Comparison of ENCODE assay signal across 19 cellular contexts in genomic region chr13:103525530-103525929, GRCh38.
A peak's percentile ranks its signal among the peaks of the same experiment; 100 is the strongest.
DNase-seq lines count a peak whose midpoint lies in the region; ATAC-seq, FAIRE-seq and TF ChIP-seq lines count a peak whose summit lies in the region.
"Had no signal": no experiment of that assay in that cellular context is flagged by ENCODE, and none has a peak within 500 bp of the region (broad histone marks: within the 10 kb centered on the region; RNA-seq: fewer than 3 reads in every experiment).

No MANE protein-coding gene starts in this region.

- no peaks in the 10 kb centered on the region for H3K27me3 ChIP-seq in right lobe of liver
- H3K27me3 ChIP-seq: BE2C, SJCRH30 had no signal

- H3K27ac ChIP-seq in right lobe of liver: no peak overlapping the region
- H3K27ac ChIP-seq: PC-9, RWPE1, SJCRH30 had no signal

- H3K4me3 ChIP-seq in right lobe of liver: no peak overlapping the region
- H3K4me3 ChIP-seq: PC-9, SJCRH30 had no signal

- H3K9me3 ChIP-seq in right lobe of liver: no peaks in the 10 kb centered on the region
- H3K9me3 ChIP-seq: BE2C, SJCRH30 had no signal

- H3K36me3 ChIP-seq in right lobe of liver: no peaks in the 10 kb centered on the region
- H3K36me3 ChIP-seq: BE2C, SJCRH30 had no signal

- intact Hi-C loops in right lobe of liver (cut with DNase I): no loop called here

- TF ChIP-seq CTCF in right lobe of liver (IDR thresholded peaks at IDR 0.05): no peak

- ATAC-seq in right lobe of liver: peak; percentile 41 to 68 (median 54)
- no peak for ATAC-seq in HG02885 (IDR thresholded peaks at IDR 0.05; ENCODE audit: poor library complexity, unreplicated experiment)

- 33% methylated on average over 1 of the region's 1 CpG for WGBS in right lobe of liver (ENCODE audit: insufficient coverage, low coverage, low lambda C conversion rate, missing lambda C conversion rate)

- peaks cover 0 to 33% (median 6%) of the 10 kb centered on the region in 4 donors for H3K4me1 ChIP-seq in right lobe of liver
- H3K4me1 ChIP-seq: BE2C, SJCRH30 had no signal

- no peak for TF ChIP-seq POLR2A in right lobe of liver (IDR thresholded peaks at IDR 0.05)

- DNase-seq in NCI-H345 (lab: John Stamatoyannopoulos, UW) (peak; percentile 29), NCI-H345 treated with DMSO at 0.1 percent for 48 hours (lab: John Stamatoyannopoulos, UW; ENCODE audit: unreplicated experiment) (no peak), NCI-H146 (lab: John Stamatoyannopoulos, UW) (peak; percentile 96), NCI-H748 (lab: John Stamatoyannopoulos, UW; ENCODE audit: unreplicated experiment) (peak; percentile 86), right lobe of liver (no peak), HTR-8/SVneo (ENCODE audit: insufficient read length, low spot score) (no peak), NCI-H187 (lab: John Stamatoyannopoulos, UW) (no peak)
- DNase-seq: BE2C; Calu3; CD4-positive, CD25-positive, alpha-beta regulatory T cell; NCI-H2029 treated with DMSO at 0.1 percent for 48 hours; NCI-H2227 treated with DMSO at 0.1 percent for 48 hours; NCI-H524 treated with DMSO at 0.1 percent for 48 hours; PC-9 had no signal

- no peak for FAIRE-seq in HTR-8/SVneo (lab: Jason Lieb, UNC)
- FAIRE-seq: GM12891, H1 had no signal

Comparison
In these comparisons a context has a peak if more than half of its experiments do, and no peak if none do; other contexts are left out.
1. DNase-seq: peak in NCI-H345 (single experiment), NCI-H146 (single experiment) and NCI-H748 (single experiment); none in NCI-H345 treated with DMSO at 0.1 percent for 48 hours (single experiment), right lobe of liver (0 of 3), HTR-8/SVneo (single experiment) and NCI-H187 (0 of 2).